8 cellular contexts compared by ENCODE assay signal in the genomic region with DNA sequence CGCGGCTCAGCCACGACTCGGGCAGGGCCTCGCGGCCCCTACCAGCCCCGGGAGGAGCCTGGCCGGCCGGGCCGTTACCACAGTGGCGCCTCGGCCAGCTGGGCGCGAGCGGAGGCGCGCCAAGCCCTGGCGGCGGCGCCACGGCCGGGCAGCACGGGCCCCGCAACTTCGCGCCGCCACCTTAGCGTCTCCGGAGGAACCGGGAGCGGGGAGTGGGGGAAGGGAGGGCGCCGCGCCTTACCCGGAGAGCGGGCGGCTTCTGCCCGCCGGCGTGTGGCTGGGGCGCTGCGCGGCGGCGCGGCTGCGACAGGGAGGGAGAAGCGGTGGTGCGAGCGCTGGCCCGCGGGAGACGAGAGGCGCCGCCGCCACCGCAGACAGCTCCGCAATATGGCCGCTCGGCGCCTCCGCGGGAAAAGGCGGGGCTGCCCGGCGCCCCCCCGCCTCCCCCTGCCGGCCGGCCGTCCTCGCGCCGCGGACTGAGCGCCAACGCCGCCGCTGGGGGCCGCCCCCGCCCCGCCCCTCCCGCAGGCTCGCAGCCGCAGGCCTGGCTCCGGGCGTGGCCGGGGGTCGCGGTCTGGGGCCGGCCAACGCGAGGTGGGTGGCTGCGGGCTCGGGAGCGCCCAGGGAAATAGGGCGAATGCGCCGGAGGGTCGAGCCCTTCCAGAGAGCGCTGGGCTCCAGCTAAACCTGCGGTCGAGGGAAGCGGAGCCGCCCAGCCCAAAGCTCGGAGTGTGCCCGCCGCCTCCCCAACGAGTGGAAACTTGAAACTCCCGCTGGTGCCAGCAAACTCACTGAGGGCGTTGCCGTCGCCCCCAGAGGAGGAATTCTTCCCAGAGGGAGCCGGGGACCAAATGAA. TPM values are rescaled to one million over a fixed set of nuclear protein-coding genes. Genes with fewer than 3 reads are reported as not detected.
A peak's percentile ranks its signal among the peaks of the same experiment; 100 is the strongest.
DNase-seq lines count a peak whose midpoint lies in the region; ATAC-seq and TF ChIP-seq lines count a peak whose summit lies in the region.

Gene RDX, minus strand, starts transcription at position 389 of the 856 bp plus-strand sequence. CDS start 16,922 bp downstream, outside the sequence.

- H3K27ac Mint-ChIP-seq in memory B cell: peak within 1 kb of the TSS; percentile 67

- H3K4me3 ChIP-seq in endocrine pancreas (ENCODE audit: control insufficient read depth, insufficient read depth, low read length): peak within 1 kb of the TSS; percentile 91

- DNase-seq in C1 segment of cervical spinal cord (lab: John Stamatoyannopoulos, UW): peak in 12 of 14 donors; percentile 43 to 88 (median 78)
- peak; percentile 40 for DNase-seq in NCI-H748 treated with DMSO at 0.1 percent for 48 hours (lab: John Stamatoyannopoulos, UW)
- DNase-seq in memory B cell (ENCODE audit: low spot score in 2 of 2): peak; percentile 49 to 70
- peak; percentile 26 for DNase-seq in stimulated activated CD8-positive, alpha-beta memory T cell treated with anti-CD3 and anti-CD28 coated beads, Interleukin-12 subunit alpha, Interleukin-12 subunit beta, amount 100 ng/mL, for 1 hour (ENCODE audit: low read depth)

- peak within 1 kb of the TSS; percentile 80 for H3K4me3 Mint-ChIP-seq in memory B cell

- H3K27me3 ChIP-seq in endocrine pancreas (ENCODE audit: control insufficient read depth, insufficient read depth, low read length): no peaks in the 10 kb centered on the region

- H3K9me3 Mint-ChIP-seq in memory B cell: peaks cover 2% of the 10 kb centered on the region

- POLR2A ChIA-PET in activated CD8-positive, alpha-beta memory T cell treated with anti-CD3 and anti-CD28 coated beads for 36 hours (lab: Charles Lee): interaction anchor here (0.9 kb wide), 1 partner anchor 31 kb away, joined by 5 read pairs; no protein-coding TSS in a partner anchor

- TF ChIP-seq POLR2A in GM19099 (IDR thresholded peaks at IDR 0.05; ENCODE audit: extremely low read depth, insufficient read length, low read depth): peak; percentile 74

- H3K9me3 ChIP-seq in endocrine pancreas (ENCODE audit: control insufficient read depth, low read length): no peaks in the 10 kb centered on the region

- peaks cover 20% of the 10 kb centered on the region for H3K4me1 ChIP-seq in endocrine pancreas (ENCODE audit: control insufficient read depth, insufficient read depth, low read length)

- CTCF ChIA-PET in activated CD8-positive, alpha-beta memory T cell treated with anti-CD3 and anti-CD28 coated beads for 36 hours (lab: Charles Lee): interaction anchor here (1.0 to 1.7 kb wide), 5 partner anchors 8 to 80 kb away, joined by 3 to 6 read pairs (median 4); no protein-coding TSS in a partner anchor

- no peaks in the 10 kb centered on the region for H3K36me3 Mint-ChIP-seq in memory B cell

- no peaks in the 10 kb centered on the region for H3K27me3 Mint-ChIP-seq in memory B cell

- H3K4me1 Mint-ChIP-seq in memory B cell: peaks cover 5% of the 10 kb centered on the region

- H3K36me3 ChIP-seq in endocrine pancreas (ENCODE audit: control insufficient read depth, insufficient read depth, low read length): no peaks in the 10 kb centered on the region

- ATAC-seq in HG03342 (IDR thresholded peaks at IDR 0.05; ENCODE audit: unreplicated experiment) (peak; percentile 65), memory B cell (ENCODE audit: low read depth) (peak; percentile 70)

- H3K9ac ChIP-seq in endocrine pancreas (ENCODE audit: control insufficient read depth, insufficient read depth, low read length): peak within 1 kb of the TSS; percentile 81

RNA-seq across cellular contexts. Expression of gene RDX, which starts in this region (rescaled TPM):
- 10 to 100 TPM; 55.4 to 55.5 TPM for total RNA-seq in activated CD8-positive, alpha-beta memory T cell treated with anti-CD3 and anti-CD28 coated beads for 36 hours

Comparison
In these comparisons a context has a peak if more than half of its experiments do, and no peak if none do; other contexts are left out.
1. Peak in every context shown above with its lines: DNase-seq, ATAC-seq and H3K4me3 ChIP-seq.
2. DNase-seq: peak in every context shown above with its lines; median percentile 78 in C1 segment of cervical spinal cord; 60 in memory B cell; 40 in NCI-H748 treated with DMSO at 0.1 percent for 48 hours; 26 in stimulated activated CD8-positive, alpha-beta memory T cell treated with anti-CD3 and anti-CD28 coated beads, Interleukin-12 subunit alpha, Interleukin-12 subunit beta, amount 100 ng/mL, for 1 hour.